ENCODE assay signal across 21 cellular contexts in the genomic region with DNA sequence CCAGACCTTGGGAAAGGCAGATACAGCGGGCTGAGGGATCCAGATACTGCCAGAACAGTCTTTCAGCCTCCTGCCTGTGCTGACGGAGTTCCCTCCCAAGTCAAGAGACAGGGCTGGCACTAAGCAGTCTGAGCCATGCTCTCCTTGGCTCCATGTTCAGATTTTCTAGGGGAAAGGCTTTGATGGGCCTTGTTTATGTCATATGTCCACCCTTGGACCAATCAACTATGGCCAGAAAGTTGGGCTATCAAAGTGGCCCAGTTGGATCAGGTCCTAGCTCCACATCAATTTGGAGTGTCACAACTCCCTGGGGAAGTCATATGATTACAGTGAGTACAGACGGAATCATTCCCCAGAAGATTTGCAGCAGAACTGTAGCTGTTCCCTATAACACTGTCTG.
"Had no signal": no experiment of that assay in that cellular context is flagged by ENCODE, and none has a peak within 500 bp of the region (broad histone marks: within the 10 kb centered on the region; RNA-seq: fewer than 3 reads in every experiment).

No MANE protein-coding gene starts in this region.

- H3K4me1 ChIP-seq: pancreas, upper lobe of right lung had no signal

- H3K36me3 ChIP-seq: cardiac muscle cell, pancreas, upper lobe of right lung had no signal

- FAIRE-seq: colon, endometrium, pancreas, small intestine had no signal

- ATAC-seq: activated naive CD8-positive, alpha-beta T cell treated with anti-CD3 and anti-CD28 coated beads, Interleukin-2, amount 50 U/mL, for 24 hours; activated T-helper 17 cell treated with anti-CD3 and anti-CD28 coated beads, Interleukin-2, amount 50 U/mL, for 72 hours; foreskin keratinocyte; left colon; upper lobe of right lung had no signal

- H3K27ac Mint-ChIP-seq: activated naive CD4-positive, alpha-beta T cell treated with anti-CD3 and anti-CD28 coated beads for 36 hours; activated naive CD8-positive, alpha-beta T cell treated with anti-CD3 and anti-CD28 coated beads, Interleukin-2, amount 50 U/mL, for 24 hours; activated T-helper 17 cell treated with anti-CD3 and anti-CD28 coated beads, Interleukin-2, amount 50 U/mL, for 72 hours had no signal

- H3K27me3 Mint-ChIP-seq: activated naive CD8-positive, alpha-beta T cell treated with anti-CD3 and anti-CD28 coated beads, Interleukin-2, amount 50 U/mL, for 24 hours had no signal

- H3K9ac ChIP-seq: SK-N-SH had no signal

- H3K4me1 Mint-ChIP-seq: activated naive CD8-positive, alpha-beta T cell treated with anti-CD3 and anti-CD28 coated beads, Interleukin-2, amount 50 U/mL, for 24 hours; activated T-helper 17 cell treated with anti-CD3 and anti-CD28 coated beads, Interleukin-2, amount 50 U/mL, for 72 hours had no signal

- H3K27me3 ChIP-seq: cardiac muscle cell, foreskin keratinocyte, upper lobe of right lung had no signal

- H3K9me3 Mint-ChIP-seq: activated naive CD4-positive, alpha-beta T cell treated with anti-CD3 and anti-CD28 coated beads for 36 hours; activated naive CD8-positive, alpha-beta T cell treated with anti-CD3 and anti-CD28 coated beads, Interleukin-2, amount 50 U/mL, for 24 hours; activated T-helper 17 cell treated with anti-CD3 and anti-CD28 coated beads, Interleukin-2, amount 50 U/mL, for 72 hours had no signal

- H3K9me3 ChIP-seq: pancreas, SK-N-SH, upper lobe of right lung had no signal

- H3K4me3 ChIP-seq: cardiac muscle cell, pancreas, upper lobe of right lung had no signal

- H3K27ac ChIP-seq: cardiac muscle cell, foreskin keratinocyte, pancreas, upper lobe of right lung, VCaP had no signal

- DNase-seq: activated CD4-positive, alpha-beta T cell treated with anti-CD3 and anti-CD28 coated beads for 1 hour; activated CD4-positive, alpha-beta T cell treated with anti-CD3 and anti-CD28 coated beads, Interleukin-2, amount 50 U/mL, for 4 hours; activated naive CD4-positive, alpha-beta T cell treated with anti-CD3 and anti-CD28 coated beads for 36 hours; activated naive CD8-positive, alpha-beta T cell treated with anti-CD3 and anti-CD28 coated beads, Interleukin-2, amount 50 U/mL, for 24 hours; foreskin keratinocyte; head of caudate nucleus; left colon; midbrain; pancreas; SK-N-SH; small intestine; stimulated activated CD4-positive, alpha-beta T cell treated with anti-CD3 and anti-CD28 coated beads, Interleukin-4, amount 100 ng/mL, for 24 hours; stimulated activated naive CD4-positive, alpha-beta T cell; T-helper 1 cell; upper lobe of right lung had no signal

- H3K4me3 Mint-ChIP-seq: activated naive CD4-positive, alpha-beta T cell treated with anti-CD3 and anti-CD28 coated beads for 36 hours; activated naive CD8-positive, alpha-beta T cell treated with anti-CD3 and anti-CD28 coated beads, Interleukin-2, amount 50 U/mL, for 24 hours; activated T-helper 17 cell treated with anti-CD3 and anti-CD28 coated beads, Interleukin-2, amount 50 U/mL, for 72 hours; neural crest cell had no signal
